In the genomic region with DNA sequence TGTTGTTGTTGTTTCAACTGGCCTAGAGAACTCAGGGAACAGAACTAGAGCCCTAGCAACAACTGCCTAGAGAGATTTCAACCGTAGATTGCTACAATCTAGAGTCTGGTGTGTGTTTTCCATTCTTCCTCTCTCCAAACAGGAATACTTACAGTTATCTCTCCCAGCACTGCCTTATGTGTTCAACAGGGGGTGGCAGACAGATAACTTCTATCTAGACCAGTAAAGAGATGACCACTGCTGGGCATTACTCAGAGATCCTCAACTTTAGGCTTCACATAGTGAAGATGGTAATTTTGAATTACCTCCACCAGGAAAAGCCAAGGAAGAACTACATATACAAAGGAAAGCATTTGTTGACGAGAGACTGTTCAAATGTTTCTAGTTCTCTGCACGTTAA, we compare ENCODE assay signal across 15 cellular contexts.
"Had no signal": no experiment of that assay in that cellular context is flagged by ENCODE, and none has a peak within 500 bp of the region (broad histone marks: within the 10 kb centered on the region; RNA-seq: fewer than 3 reads in every experiment).

No MANE protein-coding gene starts in this region.

- H3K9me3 ChIP-seq: adrenal gland, ovary, tibial nerve had no signal

- H3K27ac Mint-ChIP-seq: activated CD4-positive, alpha-beta T cell treated with anti-CD3 and anti-CD28 coated beads for 36 hours; activated CD8-positive, alpha-beta T cell treated with anti-CD3 and anti-CD28 coated beads, Interleukin-2, amount 10 ng/mL, durations not matched to agents 7 days and 5 days; activated T-helper 17 cell treated with anti-CD3 and anti-CD28 coated beads, Interleukin-2, amount 50 U/mL, for 72 hours had no signal

- H3K36me3 ChIP-seq: adrenal gland, ovary had no signal

- H3K27me3 ChIP-seq: adrenal gland, ovary, tibial nerve had no signal

- H3K4me3 ChIP-seq: adrenal gland, ovary, tibial nerve had no signal

- H3K9me3 Mint-ChIP-seq: activated T-helper 17 cell treated with anti-CD3 and anti-CD28 coated beads, Interleukin-2, amount 50 U/mL, for 72 hours had no signal

- H3K27me3 Mint-ChIP-seq: activated CD4-positive, alpha-beta T cell treated with anti-CD3 and anti-CD28 coated beads for 36 hours; activated T-helper 17 cell treated with anti-CD3 and anti-CD28 coated beads, Interleukin-2, amount 50 U/mL, for 72 hours had no signal

- H3K4me3 Mint-ChIP-seq: activated CD4-positive, alpha-beta T cell treated with anti-CD3 and anti-CD28 coated beads for 36 hours; activated CD8-positive, alpha-beta T cell treated with anti-CD3 and anti-CD28 coated beads, Interleukin-2, amount 10 ng/mL, durations not matched to agents 7 days and 5 days; activated T-helper 17 cell treated with anti-CD3 and anti-CD28 coated beads, Interleukin-2, amount 50 U/mL, for 72 hours had no signal

- DNase-seq: activated CD4-positive, alpha-beta T cell treated with anti-CD3 and anti-CD28 coated beads for 36 hours; activated CD8-positive, alpha-beta T cell treated with anti-CD3 and anti-CD28 coated beads, Interleukin-2, amount 10 ng/mL, durations not matched to agents 7 days and 5 days; activated naive CD4-positive, alpha-beta T cell treated with anti-CD3 and anti-CD28 coated beads, Interleukin-2, amount 50 U/mL, for 16 hours; adrenal gland; caudate nucleus; effector memory CD4-positive, alpha-beta T cell; hippocampal formation; kidney glomerular epithelial cell; ovary; stimulated activated CD4-positive, alpha-beta T cell treated with anti-CD3 and anti-CD28 coated beads, Interleukin-15, amount 100 ng/mL, for 24 hours; stimulated activated CD4-positive, alpha-beta T cell treated with anti-CD3 and anti-CD28 coated beads, Interleukin-4, amount 100 ng/mL, for 24 hours; T-helper 9 cell had no signal

- ATAC-seq: activated CD4-positive, alpha-beta T cell treated with anti-CD3 and anti-CD28 coated beads for 36 hours; activated CD8-positive, alpha-beta T cell treated with anti-CD3 and anti-CD28 coated beads, Interleukin-2, amount 10 ng/mL, durations not matched to agents 7 days and 5 days; activated T-helper 17 cell treated with anti-CD3 and anti-CD28 coated beads, Interleukin-2, amount 50 U/mL, for 72 hours had no signal

- H3K27ac ChIP-seq: adrenal gland, epithelial cell of prostate, ovary, tibial nerve had no signal
